In genomic region chr5:27217160-27217956, GRCh38 we compare ENCODE assay signal across 33 cellular contexts.
DNase-seq lines count a peak whose midpoint lies in the region; ATAC-seq, FAIRE-seq and TF ChIP-seq lines count a peak whose summit lies in the region.
"Had no signal": no experiment of that assay in that cellular context is flagged by ENCODE, and none has a peak within 500 bp of the region (broad histone marks: within the 10 kb centered on the region; RNA-seq: fewer than 3 reads in every experiment).

No MANE protein-coding gene starts in this region.

- H3K9ac ChIP-seq in K562 (ENCODE audit: insufficient read depth in 1 of 2, low read depth in 2 of 2, low read length in 2 of 2) (peak overlapping the region; percentile 52 to 87), neuronal stem cell (ENCODE audit: low read depth, low read length, poor library complexity) (no peak overlapping the region)

- H3K27ac Mint-ChIP-seq in HFFc6: peak overlapping the region; percentile 54; the same call in 1 of the 2 replicates
- no peak overlapping the region for H3K27ac Mint-ChIP-seq in mesothelial cell of epicardium
- H3K27ac Mint-ChIP-seq: activated CD8-positive, alpha-beta T cell treated with anti-CD3 and anti-CD28 coated beads for 36 hours; activated naive CD4-positive, alpha-beta T cell treated with anti-CD3 and anti-CD28 coated beads, Interleukin-2, amount 10 ng/mL, durations not matched to agents 7 days and 5 days; brain; CD14-positive monocyte; stimulated activated naive B cell treated with anti-CD40 and anti-IgM and Interleukin-4, amounts not matched to agents 10 μg/mL and 1 μg/mL and 100 μg/mL, for 72 hours had no signal

- peaks cover 18% of the 10 kb centered on the region; the same call in 1 of the 2 replicates for H3K4me1 Mint-ChIP-seq in HFFc6 (ENCODE audit: low read depth)
- H3K4me1 Mint-ChIP-seq in mesothelial cell of epicardium: peaks cover 8% of the 10 kb centered on the region
- H3K4me1 Mint-ChIP-seq: activated naive CD4-positive, alpha-beta T cell treated with anti-CD3 and anti-CD28 coated beads, Interleukin-2, amount 10 ng/mL, durations not matched to agents 7 days and 5 days; brain; CD14-positive monocyte; stimulated activated naive B cell treated with anti-CD40 and anti-IgM and Interleukin-4, amounts not matched to agents 10 μg/mL and 1 μg/mL and 100 μg/mL, for 72 hours had no signal

- no peaks in the 10 kb centered on the region for H3K4me1 ChIP-seq in K562 (replicated peaks in 1 of 2; ENCODE audit: control insufficient read depth in 2 of 2, insufficient read depth in 2 of 2, low read length in 2 of 2)
- H3K4me1 ChIP-seq in neuronal stem cell (ENCODE audit: control insufficient read depth in 2 of 2, insufficient read depth in 1 of 2, low read depth in 1 of 2, low read length in 2 of 2): no peaks in the 10 kb centered on the region
- no peaks in the 10 kb centered on the region for H3K4me1 ChIP-seq in SJCRH30
- H3K4me1 ChIP-seq: Caco-2, esophagus squamous epithelium, foreskin keratinocyte, heart right ventricle, pancreas, upper lobe of right lung had no signal

- no peak for TF ChIP-seq RAD21 in K562 (CRISPR knock-in tag; conservative IDR thresholded peaks at IDR 0.05 in 1 of 2, IDR thresholded peaks at IDR 0.05 in 1 of 2)

- H3K4me3 Mint-ChIP-seq in HFFc6 (peak overlapping the region; percentile 78; the same call in 1 of the 2 replicates), mesothelial cell of epicardium (no peak overlapping the region)
- H3K4me3 Mint-ChIP-seq: activated CD8-positive, alpha-beta T cell treated with anti-CD3 and anti-CD28 coated beads for 36 hours; activated naive CD4-positive, alpha-beta T cell treated with anti-CD3 and anti-CD28 coated beads, Interleukin-2, amount 10 ng/mL, durations not matched to agents 7 days and 5 days; brain; CD14-positive monocyte; stimulated activated naive B cell treated with anti-CD40 and anti-IgM and Interleukin-4, amounts not matched to agents 10 μg/mL and 1 μg/mL and 100 μg/mL, for 72 hours had no signal

- H2AK5ac ChIP-seq in neuronal stem cell (ENCODE audit: low read depth, low read length): no peak overlapping the region

- in situ Hi-C loops in K562 (cut with MboI): no loop called here

- H3K4me3 ChIP-seq in K562 (peak overlapping the region; percentile 43), neuronal stem cell (ENCODE audit: low read length in 2 of 2) (no peak overlapping the region), SJCRH30 (no peak overlapping the region)
- H3K4me3 ChIP-seq: esophagus squamous epithelium, heart right ventricle, pancreas, SK-N-MC, skin epidermis, upper lobe of right lung had no signal

- intact Hi-C loops in K562 (cut with micrococcal nuclease): loop anchor here (2.0 kb wide), 1 partner anchor 255 kb away; no protein-coding TSS in a partner anchor

- POLR2A ChIA-PET in K562 (lab: Yijun Ruan, JAX): interaction anchor here (0.9 to 1.1 kb wide), 3 partner anchors 9 to 45 kb away, joined by 3 to 5 read pairs (median 3); no protein-coding TSS in a partner anchor

- TF ChIP-seq EP300 in K562 (IDR thresholded peaks at IDR 0.05; ENCODE audit: low read length): no peak

- peak; percentile 70 for FAIRE-seq in K562 (lab: Jason Lieb, UNC)
- FAIRE-seq: endometrium, pancreas had no signal

- no peaks in the 10 kb centered on the region for H4K20me1 ChIP-seq in K562 (replicated peaks; ENCODE audit: control insufficient read depth, insufficient read depth, low read length)

- peaks cover 38% of the 10 kb centered on the region for H3K79me2 ChIP-seq in K562 (ENCODE audit: control insufficient read depth, insufficient read depth, low read length)

- no TSS peak for BruUV-seq in K562 (replicated peaks; lab: Mats Ljungman, UMichigan)

- WGBS in K562 (ENCODE audit: insufficient coverage, low coverage, missing lambda C conversion rate): 2% methylated on average over 15 of the region's 15 CpGs
- no CpG with 5 or more reads among the region's 15 CpGs for WGBS in neuronal stem cell (ENCODE audit: extremely low coverage in 2 of 2, insufficient read length in 2 of 2, insufficient replicate concordance in 1 of 2), 2 donors

- no peaks in the 10 kb centered on the region for H3K27me3 ChIP-seq in K562 (ENCODE audit: control insufficient read depth in 2 of 2, insufficient read depth in 2 of 2, low read length in 2 of 2)
- H3K27me3 ChIP-seq in neuronal stem cell (ENCODE audit: control insufficient read depth in 3 of 3, insufficient read depth in 3 of 3, low read depth in 1 of 3, low read length in 3 of 3): no peaks in the 10 kb centered on the region
- H3K27me3 ChIP-seq in SJCRH30: no peaks in the 10 kb centered on the region
- H3K27me3 ChIP-seq: esophagus squamous epithelium, foreskin keratinocyte, heart right ventricle, pancreas, upper lobe of right lung had no signal

- no peak overlapping the region for H4K91ac ChIP-seq in neuronal stem cell (ENCODE audit: low read depth, low read length, poor library complexity)

- H3K9me3 Mint-ChIP-seq in HFFc6: no peaks in the 10 kb centered on the region
- peaks cover 8% of the 10 kb centered on the region for H3K9me3 Mint-ChIP-seq in mesothelial cell of epicardium
- H3K9me3 Mint-ChIP-seq: brain had no signal

- peak overlapping the region; percentile 81 for H2AFZ ChIP-seq in K562 (ENCODE audit: low read depth, low read length)
- peak overlapping the region; percentile 11 for H2AFZ ChIP-seq in neuronal stem cell (ENCODE audit: low read length)

- H3K9me3 ChIP-seq in K562 (replicated peaks; ENCODE audit: control insufficient read depth, insufficient read depth, low read depth, low read length) (no peaks in the 10 kb centered on the region), neuronal stem cell (replicated peaks in 1 of 2; ENCODE audit: control insufficient read depth in 2 of 2, insufficient read depth in 1 of 2, low read depth in 1 of 2, low read length in 2 of 2) (no peaks in the 10 kb centered on the region), SJCRH30 (replicated peaks) (no peaks in the 10 kb centered on the region)
- H3K9me3 ChIP-seq: Caco-2, pancreas, upper lobe of right lung had no signal

- CTCF ChIA-PET in K562 (lab: Yijun Ruan, JAX; ENCODE audit: low intra/inter-chr PET ratio): no interaction called here

- H2BK120ac ChIP-seq in neuronal stem cell (ENCODE audit: low read depth, low read length): no peak overlapping the region

- H4K8ac ChIP-seq in neuronal stem cell (ENCODE audit: low read depth, low read length): no peak overlapping the region

- no peaks in the 10 kb centered on the region for H3K79me1 ChIP-seq in neuronal stem cell (ENCODE audit: low read depth, low read length)

- DNase-seq in HFFc6 (no peak), NCI-H446 treated with DMSO at 0.1 percent for 48 hours (lab: John Stamatoyannopoulos, UW) (peak; percentile 29), K562 (ENCODE audit: extremely low read depth in 1 of 4, low spot score in 3 of 4) (peak; percentile 33 to 85 (median 54)), neuronal stem cell (ENCODE audit: low spot score) (no peak), mesothelial cell of epicardium (ENCODE audit: low spot score in 2 of 2, unreplicated experiment in 2 of 2) (no peak), HPDE6-E6E7 (ENCODE audit: extremely low spot score) (no peak), SJCRH30 (no peak)
- DNase-seq: activated CD8-positive, alpha-beta memory T cell treated with anti-CD3 and anti-CD28 coated beads, Interleukin-2, amount 50 U/mL, for 48 hours; activated CD8-positive, alpha-beta T cell treated with anti-CD3 and anti-CD28 coated beads for 36 hours; activated naive CD4-positive, alpha-beta T cell treated with anti-CD3 and anti-CD28 coated beads, Interleukin-2, amount 10 ng/mL, durations not matched to agents 7 days and 5 days; Caco-2; DMS79 treated with DMSO at 0.1 percent for 48 hours; esophagus squamous epithelium; foreskin keratinocyte; GDM1; heart right ventricle; IMR-90; mammary epithelial cell; NCI-H1105 treated with DMSO at 0.1 percent for 48 hours; NCI-H2029; NCI-H524; pancreas; retina; stimulated activated naive B cell treated with anti-CD40 and anti-IgM and Interleukin-4, amounts not matched to agents 10 μg/mL and 1 μg/mL and 100 μg/mL, for 72 hours; T-helper 2 cell; upper lobe of right lung had no signal

- H3K27me3 Mint-ChIP-seq in HFFc6 (ENCODE audit: insufficient read depth) (no peaks in the 10 kb centered on the region), mesothelial cell of epicardium (ENCODE audit: low read depth) (no peaks in the 10 kb centered on the region)
- H3K27me3 Mint-ChIP-seq: activated CD8-positive, alpha-beta T cell treated with anti-CD3 and anti-CD28 coated beads for 36 hours; activated naive CD4-positive, alpha-beta T cell treated with anti-CD3 and anti-CD28 coated beads, Interleukin-2, amount 10 ng/mL, durations not matched to agents 7 days and 5 days; stimulated activated naive B cell treated with anti-CD40 and anti-IgM and Interleukin-4, amounts not matched to agents 10 μg/mL and 1 μg/mL and 100 μg/mL, for 72 hours had no signal

- no peaks in the 10 kb centered on the region for H3K9me1 ChIP-seq in K562 (ENCODE audit: control insufficient read depth, insufficient read depth, low read length)

- H3K14ac ChIP-seq in neuronal stem cell (ENCODE audit: low read length): no peak overlapping the region

- peak; percentile 98 for TF ChIP-seq POLR2A in K562 (conservative IDR thresholded peaks at IDR 0.05)

- H3K4me2 ChIP-seq in K562 (ENCODE audit: insufficient read depth, low read length): peak overlapping the region; percentile 78
- no peak overlapping the region for H3K4me2 ChIP-seq in neuronal stem cell (ENCODE audit: insufficient read depth, low read length, poor library complexity, severe bottlenecking)

- H3K18ac ChIP-seq in neuronal stem cell (ENCODE audit: low read length): no peak overlapping the region

- TF ChIP-seq CTCF in HFFc6 (IDR thresholded peaks at IDR 0.05) (no peak), K562 (IDR thresholded peaks at IDR 0.05 in 2 of 3, conservative IDR thresholded peaks at IDR 0.05 in 1 of 3; ENCODE audit: insufficient read depth in 2 of 3, low read depth in 1 of 3, low read length in 3 of 3) (no peak), mesothelial cell of epicardium (IDR thresholded peaks at IDR 0.05; ENCODE audit: unreplicated experiment) (no peak)

- peak overlapping the region; percentile 17; the same call in 2 of the 3 replicates for H3K27ac ChIP-seq in K562 (ENCODE audit: extremely low read depth, low read depth, low read length)
- H3K27ac ChIP-seq in neuronal stem cell (replicated peaks; ENCODE audit: low read length): no peak overlapping the region
- no peak overlapping the region for H3K27ac ChIP-seq in SJCRH30
- H3K27ac ChIP-seq: esophagus squamous epithelium, foreskin keratinocyte, heart right ventricle, pancreas, SK-N-MC, skin epidermis, upper lobe of right lung had no signal

- H2BK15ac ChIP-seq in neuronal stem cell (ENCODE audit: low read length): no peak overlapping the region

- H3K36me3 Mint-ChIP-seq in HFFc6 (ENCODE audit: low read depth) (no peaks in the 10 kb centered on the region; the same call in 1 of the 2 replicates), mesothelial cell of epicardium (peaks cover 2% of the 10 kb centered on the region)
- H3K36me3 Mint-ChIP-seq: activated naive CD4-positive, alpha-beta T cell treated with anti-CD3 and anti-CD28 coated beads, Interleukin-2, amount 10 ng/mL, durations not matched to agents 7 days and 5 days; brain; CD14-positive monocyte; stimulated activated naive B cell treated with anti-CD40 and anti-IgM and Interleukin-4, amounts not matched to agents 10 μg/mL and 1 μg/mL and 100 μg/mL, for 72 hours had no signal

- ATAC-seq in K562 (peak; percentile 83), GM18502 (IDR thresholded peaks at IDR 0.05; ENCODE audit: poor library complexity, unreplicated experiment) (no peak)
- ATAC-seq: activated CD8-positive, alpha-beta T cell treated with anti-CD3 and anti-CD28 coated beads for 36 hours; foreskin keratinocyte; HCT116; heart right ventricle; pancreas; stimulated activated naive B cell treated with anti-CD40 and anti-IgM and Interleukin-4, amounts not matched to agents 10 μg/mL and 1 μg/mL and 100 μg/mL, for 72 hours; upper lobe of right lung had no signal

- H3K36me3 ChIP-seq in K562 (ENCODE audit: control insufficient read depth, insufficient read depth, low read length): no peaks in the 10 kb centered on the region
- H3K36me3 ChIP-seq in neuronal stem cell (replicated peaks in 1 of 2; ENCODE audit: control insufficient read depth in 2 of 2, insufficient read depth in 2 of 2, low read length in 2 of 2): no peaks in the 10 kb centered on the region
- H3K36me3 ChIP-seq in SJCRH30: no peaks in the 10 kb centered on the region
- H3K36me3 ChIP-seq: esophagus squamous epithelium, heart right ventricle, pancreas, upper lobe of right lung had no signal

- H3K4ac ChIP-seq in neuronal stem cell (ENCODE audit: low read length): no peak overlapping the region

- no peak overlapping the region for H3K23ac ChIP-seq in neuronal stem cell (ENCODE audit: low read depth, low read length, poor library complexity)

- no peak overlapping the region for H2BK5ac ChIP-seq in neuronal stem cell (ENCODE audit: low read length)

- H2BK12ac ChIP-seq in neuronal stem cell (ENCODE audit: low read length): no peak overlapping the region

Comparison
In these comparisons a context has a peak if more than half of its experiments do, and no peak if none do; other contexts are left out.
1. DNase-seq: peak in NCI-H446 treated with DMSO at 0.1 percent for 48 hours (single experiment) and K562 (4 of 4); none in HFFc6 (single experiment), neuronal stem cell (single experiment), mesothelial cell of epicardium (0 of 2), HPDE6-E6E7 (single experiment) and SJCRH30 (0 of 2).